ENCODE assay signal across 21 cellular contexts in the genomic region with DNA sequence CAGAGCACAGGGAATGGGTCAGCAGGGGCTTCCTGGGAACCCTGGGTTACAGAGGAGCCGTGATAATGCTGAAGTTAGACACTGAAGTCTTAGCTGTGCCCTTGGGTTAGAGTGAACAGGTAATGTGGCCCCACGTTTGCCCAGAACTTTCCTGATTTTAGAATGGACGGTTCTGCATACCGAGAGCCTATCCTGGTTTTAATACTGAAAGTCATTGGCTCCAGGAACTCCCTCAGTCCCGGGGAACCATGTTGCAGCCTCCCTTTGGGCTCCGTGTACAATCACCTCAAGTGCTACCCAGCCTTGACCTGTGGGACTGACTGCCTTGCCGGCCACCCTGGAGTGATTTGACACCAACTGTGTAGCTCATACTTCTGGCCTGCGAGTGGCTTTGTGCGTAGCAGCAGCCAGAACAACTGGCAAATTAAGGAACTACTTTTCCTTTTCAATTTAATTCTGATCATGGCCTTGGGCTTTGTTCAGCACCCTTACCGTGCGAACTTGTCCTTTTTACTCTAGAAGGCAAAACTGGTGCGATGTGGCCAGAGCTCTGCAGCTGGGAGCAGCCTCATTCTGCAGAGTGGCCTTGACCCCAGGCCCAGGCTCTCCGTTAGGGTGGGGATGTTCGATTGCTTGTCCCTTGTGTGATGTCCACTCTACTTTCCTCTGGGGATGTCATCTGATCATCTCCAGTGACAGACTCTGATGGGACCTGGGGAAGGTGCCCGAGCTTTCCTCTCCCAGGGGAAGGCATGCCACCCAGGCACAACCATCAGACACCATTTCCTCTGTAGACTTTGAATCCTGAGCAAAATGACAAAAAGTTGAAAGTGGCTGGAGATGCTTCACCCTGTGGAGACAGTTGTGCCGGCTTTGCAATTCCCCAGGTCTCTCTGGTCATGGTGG.
"Had no signal": no experiment of that assay in that cellular context is flagged by ENCODE, and none has a peak within 500 bp of the region (broad histone marks: within the 10 kb centered on the region; RNA-seq: fewer than 3 reads in every experiment).

No MANE protein-coding gene starts in this region.

- H3K4me3 ChIP-seq: neural progenitor cell, psoas muscle, right lobe of liver, spleen, stomach, thoracic aorta, transverse colon had no signal

- H3K27ac Mint-ChIP-seq: mesothelial cell of epicardium; natural killer cell treated with Interleukin-12 subunit alpha and Interleukin-12 subunit beta and Interleukin-15 and Interleukin-18, amount 100 ng/mL, for 72 hours; neural progenitor cell had no signal

- H3K4me1 ChIP-seq: parathyroid adenoma, psoas muscle, right lobe of liver, spleen, stomach, transverse colon had no signal

- H3K9ac ChIP-seq: neural progenitor cell, parathyroid adenoma had no signal

- H3K9me3 ChIP-seq: psoas muscle, right lobe of liver, transverse colon had no signal

- H3K36me3 Mint-ChIP-seq: mesothelial cell of epicardium; natural killer cell treated with Interleukin-12 subunit alpha and Interleukin-12 subunit beta and Interleukin-15 and Interleukin-18, amount 100 ng/mL, for 72 hours; neural progenitor cell had no signal

- DNase-seq: foreskin melanocyte; hippocampal formation; kidney glomerular epithelial cell; occipital lobe; psoas muscle; retina; right lobe of liver; spleen; stimulated activated CD4-positive, alpha-beta T cell treated with anti-CD3 and anti-CD28 coated beads, Interleukin-15, amount 100 ng/mL, for 24 hours; stimulated activated CD4-positive, alpha-beta T cell treated with anti-CD3 and anti-CD28 coated beads, Interleukin-1b, Interleukin-23, amount 100 ng/mL, for 48 hours; stimulated activated CD4-positive, alpha-beta T cell treated with anti-CD3 and anti-CD28 coated beads, Interleukin-4, amount 100 ng/mL, for 4 hours; stimulated activated naive CD4-positive, alpha-beta T cell; stomach; substantia nigra; transverse colon had no signal

- H3K4me3 Mint-ChIP-seq: central memory CD8-positive, alpha-beta T cell; mesothelial cell of epicardium; natural killer cell treated with Interleukin-12 subunit alpha and Interleukin-12 subunit beta and Interleukin-15 and Interleukin-18, amount 100 ng/mL, for 72 hours; neural progenitor cell had no signal

- H3K27me3 ChIP-seq: neural progenitor cell, right lobe of liver, transverse colon had no signal

- H3K27ac ChIP-seq: neural progenitor cell, parathyroid adenoma, psoas muscle, right lobe of liver, spleen, stomach, thoracic aorta, transverse colon had no signal

- H2AFZ ChIP-seq: neural progenitor cell, parathyroid adenoma had no signal

- ATAC-seq: natural killer cell treated with Interleukin-12 subunit alpha and Interleukin-12 subunit beta and Interleukin-15 and Interleukin-18, amount 100 ng/mL, for 72 hours; psoas muscle; right lobe of liver had no signal

- H3K27me3 Mint-ChIP-seq: central memory CD8-positive, alpha-beta T cell had no signal

- H3K4me1 Mint-ChIP-seq: central memory CD8-positive, alpha-beta T cell; mesothelial cell of epicardium had no signal

- H3K36me3 ChIP-seq: neural progenitor cell, right lobe of liver, spleen, stomach, thoracic aorta, transverse colon had no signal
